ENCODE assay signal across 24 cellular contexts in the genomic region with DNA sequence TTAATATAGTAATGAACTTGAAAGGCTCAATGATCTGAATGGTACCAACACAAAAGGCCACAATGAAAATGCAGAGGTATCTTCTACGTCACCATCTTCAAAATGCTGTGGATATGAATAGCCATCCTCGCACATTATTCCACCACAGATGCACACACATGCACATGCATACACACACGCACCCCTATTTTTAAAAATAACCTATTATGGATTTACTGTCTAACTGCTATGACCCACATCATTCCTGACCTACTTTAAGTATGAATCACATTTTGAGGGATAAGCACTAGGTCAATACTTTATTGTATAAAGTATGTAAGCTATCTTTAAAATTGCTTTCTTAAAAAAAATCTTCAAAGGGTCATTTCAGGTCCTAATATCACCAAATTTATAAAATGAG. TPM values are rescaled to one million over a fixed set of nuclear protein-coding genes. Genes with fewer than 3 reads are reported as not detected.
DNase-seq lines count a peak whose midpoint lies in the region; ATAC-seq, FAIRE-seq and TF ChIP-seq lines count a peak whose summit lies in the region.
"Had no signal": no experiment of that assay in that cellular context is flagged by ENCODE, and none has a peak within 500 bp of the region (broad histone marks: within the 10 kb centered on the region; RNA-seq: fewer than 3 reads in every experiment).

No MANE protein-coding gene starts in this region.

- no peak for TF ChIP-seq CTCF in foreskin keratinocyte (conservative IDR thresholded peaks at IDR 0.05)

- DNase-seq in H54 (ENCODE audit: insufficient read length, low spot score) (peak; percentile 1), astrocyte of the hippocampus (ENCODE audit: low read depth, low spot score) (peak; percentile 23), foreskin keratinocyte (peak in 1 of 2 donors; percentile 31)
- DNase-seq in stimulated activated CD4-positive, alpha-beta T cell treated with anti-CD3 and anti-CD28 coated beads, Interleukin-12 subunit alpha, Interleukin-12 subunit beta, amount 100 ng/mL, for 4 hours = no peak
- no peak for DNase-seq in NK-92 treated with Interleukin-12 subunit alpha and Interleukin-12 subunit beta, amount 100 ng/mL, for 24 hours (lab: John Stamatoyannopoulos, UW)
- DNase-seq: activated CD4-positive, alpha-beta T cell treated with anti-CD3 and anti-CD28 coated beads for 4 hours; activated naive CD8-positive, alpha-beta T cell treated with anti-CD3 and anti-CD28 coated beads, Interleukin-2, amount 10 ng/mL, durations not matched to agents 7 days and 5 days; dorsolateral prefrontal cortex; GOT3; left colon; midbrain; NCI-H1930; NCI-H226; NCI-H774; psoas muscle; SHP77 treated with DMSO at 0.1 percent for 48 hours; small intestine; stimulated activated CD4-positive, alpha-beta T cell treated with anti-CD3 and anti-CD28 coated beads, Interleukin-4, amount 100 ng/mL, for 1 hour; T-cell had no signal

- H3K27ac ChIP-seq in foreskin keratinocyte = no peak overlapping the region
- H3K27ac ChIP-seq: cardiac muscle cell, dorsolateral prefrontal cortex, KMS-11, psoas muscle, tibial nerve had no signal

- H3K27me3 ChIP-seq in foreskin keratinocyte = no peaks in the 10 kb centered on the region
- H3K27me3 ChIP-seq: cardiac muscle cell, dorsolateral prefrontal cortex, tibial nerve had no signal

- FAIRE-seq in H54 (lab: Jason Lieb, UNC) = no peak

- no peak for TF ChIP-seq POLR2A in H54 (IDR thresholded peaks at IDR 0.05; ENCODE audit: low read depth, low read length)

- ATAC-seq in foreskin keratinocyte = peak; percentile 37
- ATAC-seq in HG03521 (IDR thresholded peaks at IDR 0.05; ENCODE audit: unreplicated experiment) = no peak
- ATAC-seq in GM21529 (IDR thresholded peaks at IDR 0.05; ENCODE audit: unreplicated experiment) = no peak
- ATAC-seq: left colon, psoas muscle, T-cell had no signal

- H3K4me1 ChIP-seq in foreskin keratinocyte = no peaks in the 10 kb centered on the region
- H3K4me1 ChIP-seq: psoas muscle, tibial nerve had no signal

RNA-seq across cellular contexts. Expression of gene CORIN, which starts 24.4 kb away (rescaled TPM):
- 0.04 TPM in 1 of 2 replicates, not detected in the other for total RNA-seq in foreskin keratinocyte
- polyA plus RNA-seq in foreskin keratinocyte = 0.02 TPM in 1 of 2 replicates, not detected in the other

RNA-seq across cellular contexts. Expression of gene NFXL1, which starts 52.1 kb away (rescaled TPM):
- 14.9 and 16.3 TPM in 2 replicates for total RNA-seq in foreskin keratinocyte
- polyA plus RNA-seq in foreskin keratinocyte = 5.4 and 6.2 TPM in 2 replicates

Comparison
In these comparisons a context has a peak if more than half of its experiments do, and no peak if none do; other contexts are left out.
1. DNase-seq: peak in H54 (single experiment) and astrocyte of the hippocampus (single experiment); none in stimulated activated CD4-positive, alpha-beta T cell treated with anti-CD3 and anti-CD28 coated beads, Interleukin-12 subunit alpha, Interleukin-12 subunit beta, amount 100 ng/mL, for 4 hours (single experiment) and NK-92 treated with Interleukin-12 subunit alpha and Interleukin-12 subunit beta, amount 100 ng/mL, for 24 hours (single experiment).